8 cellular contexts compared by ENCODE assay signal in the genomic region with DNA sequence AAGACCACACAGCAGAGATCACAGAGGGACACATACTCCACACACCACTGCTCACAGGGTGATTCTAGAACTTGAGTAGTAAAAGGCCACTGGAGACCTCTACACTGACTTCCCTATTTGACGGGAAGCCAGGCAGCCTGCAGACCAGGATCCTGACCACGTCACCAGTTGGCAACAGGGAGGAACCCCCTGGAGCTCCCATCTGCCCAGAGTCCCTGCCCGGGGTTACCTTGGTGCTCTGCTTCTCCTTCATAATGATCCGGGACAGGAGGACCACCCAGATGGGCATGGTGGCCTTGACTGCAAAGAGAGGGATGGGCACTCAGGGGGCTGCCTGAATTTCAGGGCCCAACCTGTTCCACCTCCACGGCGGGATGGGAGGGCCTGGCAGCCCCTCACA. TPM values are rescaled to one million over a fixed set of nuclear protein-coding genes. Genes with fewer than 3 reads are reported as not detected.
DNase-seq lines count a peak whose midpoint lies in the region; ATAC-seq, FAIRE-seq and TF ChIP-seq lines count a peak whose summit lies in the region.

No MANE protein-coding gene starts in this region.

- H3K4me3 ChIP-seq in Peyer's patch, result peak overlapping the region; percentile 69 to 98 (median 88)
- H3K4me3 ChIP-seq in epithelial cell of esophagus (ENCODE audit: low read length), result peak overlapping the region; percentile 67
- peak overlapping the region; percentile 100 for H3K4me3 ChIP-seq in osteoblast (ENCODE audit: insufficient read depth, low read length)

- H3K4me1 Mint-ChIP-seq in activated naive CD4-positive, alpha-beta T cell treated with anti-CD3 and anti-CD28 coated beads, Interleukin-2, amount 50 U/mL, for 24 hours, result peaks cover 61% of the 10 kb centered on the region

- H3K27ac ChIP-seq in Peyer's patch, result peak overlapping the region; percentile 82 to 92 (median 86)
- peak overlapping the region; percentile 82 for H3K27ac ChIP-seq in osteoblast (ENCODE audit: low read depth, low read length)

- H3K9me3 ChIP-seq in Peyer's patch, result no peaks in the 10 kb centered on the region
- H3K9me3 ChIP-seq in osteoblast (ENCODE audit: low read depth, low read length), result no peaks in the 10 kb centered on the region

- no peak for ATAC-seq in HG02840 (IDR thresholded peaks at IDR 0.05; ENCODE audit: low FRiP score, unreplicated experiment)

- no peaks in the 10 kb centered on the region for H3K27me3 Mint-ChIP-seq in activated naive CD4-positive, alpha-beta T cell treated with anti-CD3 and anti-CD28 coated beads, Interleukin-2, amount 50 U/mL, for 24 hours

- TF ChIP-seq CTCF in Peyer's patch (IDR thresholded peaks at IDR 0.05) (no peak), epithelial cell of esophagus (IDR thresholded peaks at IDR 0.05; ENCODE audit: insufficient read depth, low read depth, low read length, missing control alignments) (no peak), osteoblast (IDR thresholded peaks at IDR 0.05; ENCODE audit: extremely low read depth, low read depth, low read length) (no peak), D721Med (IDR thresholded peaks at IDR 0.05; ENCODE audit: insufficient read depth, missing control alignments) (no peak)

- H3K9me3 Mint-ChIP-seq in activated naive CD4-positive, alpha-beta T cell treated with anti-CD3 and anti-CD28 coated beads, Interleukin-2, amount 50 U/mL, for 24 hours, result no peaks in the 10 kb centered on the region

- TF ChIP-seq POLR2A in Peyer's patch (IDR thresholded peaks at IDR 0.05), result no peak

- peak overlapping the region; percentile 97 for H3K4me2 ChIP-seq in osteoblast (ENCODE audit: insufficient read depth, low read length)

- peak overlapping the region; percentile 77 for H3K27ac Mint-ChIP-seq in activated naive CD4-positive, alpha-beta T cell treated with anti-CD3 and anti-CD28 coated beads, Interleukin-2, amount 50 U/mL, for 24 hours

- peak overlapping the region; percentile 88 for H3K4me3 Mint-ChIP-seq in activated naive CD4-positive, alpha-beta T cell treated with anti-CD3 and anti-CD28 coated beads, Interleukin-2, amount 50 U/mL, for 24 hours

- H3K4me1 ChIP-seq in Peyer's patch (peaks cover 0 to 26% (median 21%) of the 10 kb centered on the region in 4 donors), osteoblast (ENCODE audit: insufficient read depth, low read length) (peaks cover 26% of the 10 kb centered on the region)

- H3K27me3 ChIP-seq in Peyer's patch, result no peaks in the 10 kb centered on the region
- no peaks in the 10 kb centered on the region for H3K27me3 ChIP-seq in osteoblast (ENCODE audit: insufficient read depth, low read length)

- DNase-seq in activated naive CD4-positive, alpha-beta T cell (lab: John Stamatoyannopoulos, UW), result no peak
- no peak for DNase-seq in Peyer's patch
- peak; percentile 31 for DNase-seq in epithelial cell of esophagus (ENCODE audit: low read depth)
- DNase-seq in osteoblast (ENCODE audit: insufficient read length, low spot score, missing footprints), result peak; percentile 96
- no peak for DNase-seq in D721Med (ENCODE audit: insufficient read length, low spot score)
- DNase-seq in stimulated activated CD4-positive, alpha-beta T cell treated with anti-CD3 and anti-CD28 coated beads, Interleukin-4, amount 100 ng/mL, for 24 hours, result no peak

- no peak for FAIRE-seq in D721Med (lab: Jason Lieb, UNC)

- H2AFZ ChIP-seq in osteoblast (ENCODE audit: low read length), result peak overlapping the region; percentile 59

- H3K36me3 Mint-ChIP-seq in activated naive CD4-positive, alpha-beta T cell treated with anti-CD3 and anti-CD28 coated beads, Interleukin-2, amount 50 U/mL, for 24 hours, result peaks cover 8% of the 10 kb centered on the region

- peaks cover 51% of the 10 kb centered on the region for H4K20me1 ChIP-seq in osteoblast (ENCODE audit: insufficient read depth, low read length)

- H3K36me3 ChIP-seq in Peyer's patch (peaks cover 0 to 46% (median 0%) of the 10 kb centered on the region in 3 donors), osteoblast (ENCODE audit: insufficient read depth, low read length) (peaks cover 38% of the 10 kb centered on the region)

- H3K79me2 ChIP-seq in osteoblast (ENCODE audit: insufficient read depth, low read length), result peaks cover 93% of the 10 kb centered on the region

RNA-seq across cellular contexts. Expression of a gene that starts 0.9 kb away (rescaled TPM):
- total RNA-seq in Peyer's patch (10 to 100 TPM; 23.9 to 62.0 (median 41.9) TPM), osteoblast (38.0 and 41.5 TPM in 2 replicates)

RNA-seq across cellular contexts. Expression of a gene that starts 29.0 kb away (rescaled TPM):
- 10 to 100 TPM; 11.4 to 26.4 (median 22.4) TPM for total RNA-seq in Peyer's patch
- total RNA-seq in osteoblast, result 5.8 and 6.5 TPM in 2 replicates

RNA-seq across cellular contexts. Expression of a gene that starts 56.7 kb away (rescaled TPM):
- total RNA-seq in Peyer's patch (10 to 100 TPM in 1 of 4 donors, 1 to 10 TPM in 3; 5.4 to 13.9 (median 8.9) TPM), osteoblast (5.8 and 6.5 TPM in 2 replicates)

Comparison
In these comparisons a context has a peak if more than half of its experiments do, and no peak if none do; other contexts are left out.
1. DNase-seq: peak in epithelial cell of esophagus (single experiment) and osteoblast (single experiment); none in activated naive CD4-positive, alpha-beta T cell (0 of 4), Peyer's patch (0 of 3), D721Med (single experiment) and stimulated activated CD4-positive, alpha-beta T cell treated with anti-CD3 and anti-CD28 coated beads, Interleukin-4, amount 100 ng/mL, for 24 hours (single experiment).
2. Peak in every context shown above with its lines, with median percentiles within 50 percentile points of each other: H3K4me3 ChIP-seq.